2 cellular contexts compared by ENCODE assay signal in genomic region chr1:68016364-68016763, GRCh38.
TF ChIP-seq lines count a peak whose summit lies in the region.

No MANE protein-coding gene starts in this region.

TF ChIP-seq in IMR-90, 13 proteins besides CTCF, POLR2A, EP300 and RAD21:
- TF ChIP-seq BHLHE40 (IDR thresholded peaks at IDR 0.05; ENCODE audit: low read depth, low read length) (no peak), CHD1 (IDR thresholded peaks at IDR 0.05; ENCODE audit: low read depth, low read length) (no peak), CEBPB (IDR thresholded peaks at IDR 0.05; ENCODE audit: low read depth, low read length) (no peak), NFE2L2 (IDR thresholded peaks at IDR 0.05; ENCODE audit: low read depth, low read length) (no peak), FOS (IDR thresholded peaks at IDR 0.05; ENCODE audit: low read depth, low read length) (no peak), MXI1 (IDR thresholded peaks at IDR 0.05; ENCODE audit: borderline replicate concordance, low read depth, low read length) (no peak), MAFK (IDR thresholded peaks at IDR 0.05; ENCODE audit: low read depth, low read length) (no peak), SMC3 (IDR thresholded peaks at IDR 0.05; ENCODE audit: low read depth, low read length) (no peak), RCOR1 (IDR thresholded peaks at IDR 0.05; ENCODE audit: insufficient replicate concordance, low read length) (no peak), MAZ (IDR thresholded peaks at IDR 0.05; ENCODE audit: borderline replicate concordance, low read depth, low read length) (no peak), RFX5 (IDR thresholded peaks at IDR 0.05; ENCODE audit: low read depth, low read length) (no peak), USF2 (IDR thresholded peaks at IDR 0.05; ENCODE audit: low read depth, low read length) (no peak), ELK1 (IDR thresholded peaks at IDR 0.05; ENCODE audit: borderline replicate concordance, low read depth, low read length) (no peak)

TF ChIP-seq in neural cell, 6 proteins besides CTCF, POLR2A, EP300 and RAD21:
- TF ChIP-seq EZH2 (IDR thresholded peaks at IDR 0.05; ENCODE audit: borderline replicate concordance, insufficient read depth, low read length, poor library complexity, severe bottlenecking) = no peak
- no peak for TF ChIP-seq MXI1 (conservative IDR thresholded peaks at IDR 0.05; ENCODE audit: poor library complexity, severe bottlenecking)
- TF ChIP-seq TAF1 (IDR thresholded peaks at IDR 0.05; ENCODE audit: low read depth) = no peak
- no peak for TF ChIP-seq SMC3 (conservative IDR thresholded peaks at IDR 0.05; ENCODE audit: poor library complexity)
- no peak for TF ChIP-seq POLR2AphosphoS5 (IDR thresholded peaks at IDR 0.05)
